Comparison of ENCODE assay signal across 8 cellular contexts in the genomic region with DNA sequence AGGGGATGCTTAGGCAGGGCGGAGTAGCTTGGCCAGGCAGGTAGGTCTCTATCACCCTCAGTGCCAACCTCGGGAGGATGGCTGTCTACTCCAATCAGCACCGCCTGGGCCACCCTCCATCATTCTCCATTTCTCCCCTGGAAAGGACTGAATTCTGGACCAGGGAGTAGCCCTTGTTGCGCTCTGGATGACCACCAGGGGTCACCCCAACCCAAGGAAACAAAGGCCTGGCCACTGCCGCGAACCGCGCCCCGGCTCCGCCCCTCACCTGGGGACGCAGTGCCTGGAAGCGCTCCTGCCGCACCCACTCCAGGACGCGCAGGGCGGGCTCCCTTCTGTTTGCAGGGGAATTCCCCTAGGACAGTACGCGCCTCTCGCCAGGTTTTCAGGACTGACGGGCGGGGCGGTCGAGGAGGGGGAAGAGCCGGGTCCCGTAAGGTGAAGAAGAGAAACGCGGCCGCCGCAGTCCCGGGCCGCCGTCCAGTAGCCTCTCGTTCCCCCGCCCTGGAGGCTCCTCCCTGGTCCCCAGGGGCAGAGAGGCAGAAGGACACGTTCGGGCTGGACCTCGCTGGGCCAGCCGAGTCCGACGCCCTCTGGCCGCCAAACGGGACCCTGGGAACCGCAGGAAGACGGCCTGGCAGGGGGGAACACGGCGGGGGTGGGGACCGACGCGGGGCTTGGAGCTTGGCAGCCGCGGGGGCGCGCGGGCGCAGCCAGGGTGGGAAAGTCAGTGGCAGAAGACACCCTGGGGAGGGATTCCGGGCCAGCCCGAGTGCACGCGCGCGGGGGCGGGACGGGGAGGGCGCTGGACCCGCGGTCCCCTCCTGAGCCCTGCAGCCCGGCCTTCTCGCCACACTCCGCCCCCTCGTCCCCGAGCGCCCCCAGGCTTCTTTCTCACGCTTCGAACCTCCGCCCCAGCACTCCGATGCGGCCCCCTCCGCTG. TPM values are rescaled to one million over a fixed set of nuclear protein-coding genes. Genes with fewer than 3 reads are reported as not detected.
DNase-seq lines count a peak whose midpoint lies in the region; ATAC-seq and TF ChIP-seq lines count a peak whose summit lies in the region.

No MANE protein-coding gene starts in this region.

- intact Hi-C loops in adrenal gland (cut with DNase I) (loop anchor here (2.0 to 5.0 kb wide), 2 partner anchors 23 to 207 kb away; no protein-coding TSS in a partner anchor), left cardiac atrium (cut with DNase I) (loop anchor here (1.0 to 5.0 kb wide), 2 partner anchors 146 to 147 kb away; no protein-coding TSS in a partner anchor), posterior vena cava (cut with DNase I) (loop anchor here (2.0 to 10.0 kb wide), 2 partner anchors 25 to 209 kb away; a partner anchor contains a TSS)

- 2 to 9% (median 3%) methylated on average over 28 to 78 of the region's 78 CpGs for WGBS in adrenal gland, 4 donors

- ATAC-seq in T-cell (replicated peaks in 1 of 4) = peak; percentile 91 to 94 (median 93)
- ATAC-seq in left cardiac atrium = peak; percentile 89 to 90

- H3K4me1 ChIP-seq in ES-I3 (ENCODE audit: insufficient read depth, low read length) (peaks cover 6% of the 10 kb centered on the region), HEK293 (ENCODE audit: control insufficient read depth, insufficient read depth, low read length) (no peaks in the 10 kb centered on the region), adrenal gland (replicated peaks in 1 of 2) (no peaks in the 10 kb centered on the region)

- H3K27me3 Mint-ChIP-seq in T-cell (peaks cover 50 to 62% of the 10 kb centered on the region in 2 donors), type B pancreatic cell (peaks cover 84% of the 10 kb centered on the region)

- H3K36me3 ChIP-seq in ES-I3 (ENCODE audit: insufficient read depth, low read length) (no peaks in the 10 kb centered on the region), HEK293 (ENCODE audit: control insufficient read depth in 2 of 2, insufficient read depth in 1 of 2, low read length in 2 of 2) (no peaks in the 10 kb centered on the region), adrenal gland (replicated peaks in 1 of 2) (no peaks in the 10 kb centered on the region)

- H3K27ac Mint-ChIP-seq in T-cell = no peak overlapping the region
- peak overlapping the region; percentile 67 for H3K27ac Mint-ChIP-seq in type B pancreatic cell

- CTCF ChIA-PET in HEK293 (lab: Yijun Ruan, JAX) (interaction anchor here (0.7 to 8.6 kb wide), 15 partner anchors 9 to 498 kb away, joined by 3 to 128 read pairs (median 4); no protein-coding TSS in a partner anchor), T-cell (lab: Charles Lee) (no interaction called here)

- POLR2A ChIA-PET in HEK293 (lab: Yijun Ruan, JAX) = interaction anchor here (1.3 kb wide), 1 partner anchor 26 kb away, joined by 3 read pairs; no protein-coding TSS in a partner anchor
- POLR2A ChIA-PET in T-cell (lab: Charles Lee) = interaction anchor here in 1 of 2 donors (0.5 kb wide), 1 partner anchor 10 kb away, joined by 6 read pairs; no protein-coding TSS in a partner anchor

- H3K4me3 ChIP-seq in HEK293 (ENCODE audit: low read depth, low read length) (peak overlapping the region; percentile 55), adrenal gland (peak overlapping the region in 3 of 4 donors; percentile 13 to 48 (median 35))

- peak; percentile 82 for TF ChIP-seq CTCF in HEK293 (tag by site-specific recombination; IDR thresholded peaks at IDR 0.05)
- peak; percentile 87 to 95 (median 92) for TF ChIP-seq CTCF in adrenal gland (IDR thresholded peaks at IDR 0.05)
- peak; percentile 95 for TF ChIP-seq CTCF in type B pancreatic cell (conservative IDR thresholded peaks at IDR 0.05)

- DNase-seq in NCI-H1092 (lab: John Stamatoyannopoulos, UW) (peak; percentile 57), T-cell (peak; percentile 59 to 86 (median 78)), adrenal gland (peak; percentile 68 to 91 (median 82)), left cardiac atrium (peak; percentile 84), posterior vena cava (ENCODE audit: low spot score) (peak; percentile 94), type B pancreatic cell (ENCODE audit: extremely low spot score, unreplicated experiment) (peak; percentile 94)

- H3K27me3 ChIP-seq in adrenal gland = peaks cover 21% of the 10 kb centered on the region

- H3K9ac ChIP-seq in ES-I3 (ENCODE audit: low read depth, low read length) = peak overlapping the region; percentile 61; the same call in 1 of the 2 replicates

- peak overlapping the region; percentile 75 to 81 (median 77) for H3K4me3 Mint-ChIP-seq in T-cell
- peak overlapping the region; percentile 86 for H3K4me3 Mint-ChIP-seq in type B pancreatic cell

- no peak overlapping the region; the same call in 1 of the 2 replicates for H3K27ac ChIP-seq in HEK293 (ENCODE audit: extremely low read depth, low read depth, low read length)
- H3K27ac ChIP-seq in adrenal gland = no peak overlapping the region

- no peak for TF ChIP-seq POLR2A in adrenal gland (IDR thresholded peaks at IDR 0.05)

- H3K36me3 Mint-ChIP-seq in T-cell = no peaks in the 10 kb centered on the region
- no peaks in the 10 kb centered on the region for H3K36me3 Mint-ChIP-seq in type B pancreatic cell

- H3K4me1 Mint-ChIP-seq in T-cell = peaks cover 0 to 4% (median 3%) of the 10 kb centered on the region in 3 donors
- peaks cover 7% of the 10 kb centered on the region for H3K4me1 Mint-ChIP-seq in type B pancreatic cell (ENCODE audit: unreplicated experiment)

- H3K9me3 ChIP-seq in ES-I3 (ENCODE audit: control insufficient read depth, insufficient read depth, low read length) = no peaks in the 10 kb centered on the region
- no peaks in the 10 kb centered on the region for H3K9me3 ChIP-seq in HEK293 (ENCODE audit: control insufficient read depth, insufficient read depth, low read depth, low read length)
- no peaks in the 10 kb centered on the region for H3K9me3 ChIP-seq in adrenal gland (replicated peaks in 1 of 3)

- H3K9me3 Mint-ChIP-seq in T-cell = no peaks in the 10 kb centered on the region
- no peaks in the 10 kb centered on the region for H3K9me3 Mint-ChIP-seq in type B pancreatic cell

TF ChIP-seq in HEK293, 187 proteins besides CTCF, POLR2A, EP300 and RAD21 (continues in another document):
- TF ChIP-seq ZNF16 (tag by site-specific recombination; IDR thresholded peaks at IDR 0.05; ENCODE audit: low read depth) (no peak), GLIS1 (tag by site-specific recombination; IDR thresholded peaks at IDR 0.05) (peak; percentile 82), KLF7 (tag by site-specific recombination; IDR thresholded peaks at IDR 0.05; ENCODE audit: borderline replicate concordance) (peak; percentile 94), ZBTB8A (tag by site-specific recombination; IDR thresholded peaks at IDR 0.05) (peak; percentile 36), SP7 (tag by site-specific recombination; IDR thresholded peaks at IDR 0.05) (peak; percentile 30; the same call in 1 of the 2 replicates), ZBTB20 (tag by site-specific recombination; IDR thresholded peaks at IDR 0.05) (peak; percentile 40; the same call in 1 of the 2 replicates), GLIS2 (tag by site-specific recombination; IDR thresholded peaks at IDR 0.05) (peak; percentile 80)
- TF ChIP-seq, protein P1, sequence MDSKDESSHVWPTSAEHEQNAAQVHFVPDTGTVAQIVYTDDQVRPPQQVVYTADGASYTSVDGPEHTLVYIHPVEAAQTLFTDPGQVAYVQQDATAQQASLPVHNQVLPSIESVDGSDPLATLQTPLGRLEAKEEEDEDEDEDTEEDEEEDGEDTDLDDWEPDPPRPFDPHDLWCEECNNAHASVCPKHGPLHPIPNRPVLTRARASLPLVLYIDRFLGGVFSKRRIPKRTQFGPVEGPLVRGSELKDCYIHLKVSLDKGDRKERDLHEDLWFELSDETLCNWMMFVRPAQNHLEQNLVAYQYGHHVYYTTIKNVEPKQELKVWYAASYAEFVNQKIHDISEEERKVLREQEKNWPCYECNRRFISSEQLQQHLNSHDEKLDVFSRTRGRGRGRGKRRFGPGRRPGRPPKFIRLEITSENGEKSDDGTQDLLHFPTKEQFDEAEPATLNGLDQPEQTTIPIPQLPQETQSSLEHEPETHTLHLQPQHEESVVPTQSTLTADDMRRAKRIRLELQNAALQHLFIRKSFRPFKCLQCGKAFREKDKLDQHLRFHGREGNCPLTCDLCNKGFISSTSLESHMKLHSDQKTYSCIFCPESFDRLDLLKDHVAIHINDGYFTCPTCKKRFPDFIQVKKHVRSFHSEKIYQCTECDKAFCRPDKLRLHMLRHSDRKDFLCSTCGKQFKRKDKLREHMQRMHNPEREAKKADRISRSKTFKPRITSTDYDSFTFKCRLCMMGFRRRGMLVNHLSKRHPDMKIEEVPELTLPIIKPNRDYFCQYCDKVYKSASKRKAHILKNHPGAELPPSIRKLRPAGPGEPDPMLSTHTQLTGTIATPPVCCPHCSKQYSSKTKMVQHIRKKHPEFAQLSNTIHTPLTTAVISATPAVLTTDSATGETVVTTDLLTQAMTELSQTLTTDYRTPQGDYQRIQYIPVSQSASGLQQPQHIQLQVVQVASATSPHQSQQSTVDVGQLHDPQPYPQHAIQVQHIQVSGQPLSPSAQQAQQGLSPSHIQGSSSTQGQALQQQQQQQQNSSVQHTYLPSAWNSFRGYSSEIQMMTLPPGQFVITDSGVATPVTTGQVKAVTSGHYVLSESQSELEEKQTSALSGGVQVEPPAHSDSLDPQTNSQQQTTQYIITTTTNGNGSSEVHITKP (tag by site-specific recombination; IDR thresholded peaks at IDR 0.05) = peak; percentile 37

RNA-seq across cellular contexts. Expression of a gene that starts 7.1 kb away (rescaled TPM):
- total RNA-seq in T-cell (under 1 TPM in 2 of 5 donors, not detected in 3; 0.09 to 0.20 TPM), adrenal gland (10 to 100 TPM in 2 of 8 donors, 1 to 10 TPM in 6; 2.9 to 16.9 (median 6.9) TPM), left cardiac atrium (10 to 100 TPM in 1 of 2 donors, 1 to 10 TPM in 1; 5.9 to 11.3 TPM), posterior vena cava (1 to 10 TPM; 3.5 to 9.8 TPM), type B pancreatic cell (ENCODE audit: low replicate concordance) (0.36 and 2.0 TPM in 2 replicates)
- polyA plus RNA-seq in adrenal gland = 1 to 10 TPM; 1.7 to 5.9 (median 1.8) TPM

RNA-seq across cellular contexts. Expression of a gene that starts 30.9 kb away (rescaled TPM):
- under 1 TPM in 1 of 5 donors, not detected in 4; 0.06 TPM for total RNA-seq in T-cell
- under 1 TPM; 0.09 to 0.96 (median 0.34) TPM for total RNA-seq in adrenal gland
- polyA plus RNA-seq in adrenal gland = under 1 TPM; 0.10 to 0.84 (median 0.40) TPM
- total RNA-seq in left cardiac atrium = 10 to 100 TPM in 1 of 2 donors, 1 to 10 TPM in 1; 3.3 to 10.1 TPM
- 1 to 10 TPM in 1 of 2 donors, under 1 TPM in 1; 0.14 to 1.4 TPM for total RNA-seq in posterior vena cava
- 2.8 TPM in 1 of 2 replicates, not detected in the other for total RNA-seq in type B pancreatic cell (ENCODE audit: low replicate concordance)

RNA-seq across cellular contexts. Expression of a gene that starts 58.8 kb away (rescaled TPM):
- total RNA-seq in T-cell (1 to 10 TPM in 1 of 5 donors, under 1 TPM in 4; 0.28 to 1.0 (median 0.36) TPM), adrenal gland (under 1 TPM in 4 of 8 donors, not detected in 4; 0.07 to 0.10 (median 0.08) TPM), left cardiac atrium (not detected), posterior vena cava (not detected), type B pancreatic cell (ENCODE audit: low replicate concordance) (0.17 TPM in 1 of 2 replicates, not detected in the other)
- polyA plus RNA-seq in adrenal gland = under 1 TPM in 1 of 3 donors, not detected in 2; 0.10 TPM
